In the genomic region with DNA sequence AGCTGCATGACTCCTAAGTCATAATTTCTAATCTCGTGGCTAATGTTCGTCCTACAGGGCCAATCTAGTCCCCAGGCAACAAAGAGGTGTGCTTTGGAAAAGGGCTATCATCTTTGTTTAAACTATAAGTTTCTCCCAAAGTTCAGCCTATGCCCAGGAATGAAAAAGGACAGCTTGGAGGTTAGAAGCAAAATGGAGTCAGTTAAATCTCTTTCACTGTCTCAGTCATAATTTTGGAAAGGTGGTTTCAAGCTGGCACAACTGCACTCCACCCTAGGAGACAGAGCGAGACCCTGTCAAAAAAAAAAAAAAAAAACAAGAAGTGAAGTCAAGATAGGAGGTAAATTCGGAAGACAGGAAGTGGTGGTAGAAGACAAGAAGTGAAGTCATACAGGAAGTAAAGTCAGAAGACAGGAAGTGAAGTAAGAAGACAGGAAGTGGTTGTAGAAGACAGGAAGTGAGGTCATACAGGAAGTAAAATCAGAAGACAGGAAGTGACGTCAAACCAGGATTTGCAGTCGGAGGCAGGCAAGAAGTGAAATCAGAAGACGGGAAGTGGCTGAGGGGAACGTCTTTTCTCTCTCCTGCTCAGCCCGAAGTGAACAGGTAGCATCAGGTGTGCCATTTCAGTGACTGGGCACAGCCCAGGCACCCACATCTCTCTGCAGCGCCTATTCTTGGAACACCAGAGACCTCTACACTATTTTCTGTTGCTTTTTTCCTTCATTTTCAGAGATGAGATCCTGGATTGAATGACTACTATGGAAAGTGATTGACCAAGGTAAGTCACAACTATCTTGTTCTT, we compare ENCODE assay signal across 8 cellular contexts. TPM values are rescaled to one million over a fixed set of nuclear protein-coding genes. Genes with fewer than 3 reads are reported as not detected.
DNase-seq lines count a peak whose midpoint lies in the region; ATAC-seq and TF ChIP-seq lines count a peak whose summit lies in the region.

No MANE protein-coding gene starts in this region.

- H3K9me3 ChIP-seq in effector memory CD4-positive, alpha-beta T cell (ENCODE audit: control insufficient read depth, low read length) = no peaks in the 10 kb centered on the region
- peaks cover 5 to 24% (median 8%) of the 10 kb centered on the region in 5 donors for H3K9me3 ChIP-seq in subcutaneous abdominal adipose tissue (ENCODE audit: control insufficient read depth in 5 of 5, low read length in 5 of 5)

- peak; percentile 96 to 99 for ATAC-seq in natural killer cell treated with Interleukin-12 subunit alpha and Interleukin-12 subunit beta and Interleukin-15 and Interleukin-18, amount 100 ng/mL, for 72 hours

- H3K4me1 ChIP-seq in effector memory CD4-positive, alpha-beta T cell (ENCODE audit: control insufficient read depth, insufficient read depth, low read length, poor library complexity, severe bottlenecking) = no peaks in the 10 kb centered on the region
- H3K4me1 ChIP-seq in subcutaneous abdominal adipose tissue (ENCODE audit: control insufficient read depth in 5 of 5, insufficient read depth in 5 of 5, low read length in 5 of 5) = peaks cover 0 to 8% (median 5%) of the 10 kb centered on the region in 5 donors

- peaks cover 4% of the 10 kb centered on the region for H3K9me3 Mint-ChIP-seq in Calu3 (ENCODE audit: low read depth, unreplicated experiment)
- peaks cover 8% of the 10 kb centered on the region for H3K9me3 Mint-ChIP-seq in natural killer cell treated with Interleukin-12 subunit alpha and Interleukin-12 subunit beta and Interleukin-15 and Interleukin-18, amount 100 ng/mL, for 72 hours

- POLR2A ChIA-PET in HEK293T (lab: Yijun Ruan, JAX) = no interaction called here

- peak overlapping the region; percentile 60 for H3K4me3 Mint-ChIP-seq in Calu3 (ENCODE audit: low read depth, unreplicated experiment)
- H3K4me3 Mint-ChIP-seq in natural killer cell treated with Interleukin-12 subunit alpha and Interleukin-12 subunit beta and Interleukin-15 and Interleukin-18, amount 100 ng/mL, for 72 hours = peak overlapping the region; percentile 91

- no peak overlapping the region for H3K9ac ChIP-seq in subcutaneous abdominal adipose tissue (ENCODE audit: low read length in 5 of 5)

- no peaks in the 10 kb centered on the region for H3K27me3 ChIP-seq in effector memory CD4-positive, alpha-beta T cell (replicated peaks; ENCODE audit: control insufficient read depth, insufficient read depth, low read length, poor library complexity, severe bottlenecking)
- peaks cover 0 to 9% (median 3%) of the 10 kb centered on the region in 5 donors for H3K27me3 ChIP-seq in subcutaneous abdominal adipose tissue (ENCODE audit: control insufficient read depth in 5 of 5, insufficient read depth in 4 of 5, low read length in 5 of 5)

- H3K36me3 ChIP-seq in effector memory CD4-positive, alpha-beta T cell (ENCODE audit: control insufficient read depth, insufficient read depth, low read length) = no peaks in the 10 kb centered on the region
- no peaks in the 10 kb centered on the region for H3K36me3 ChIP-seq in subcutaneous abdominal adipose tissue (ENCODE audit: control insufficient read depth in 5 of 5, insufficient read depth in 5 of 5, low read length in 5 of 5)

- intact Hi-C loops in Calu3 (cut with micrococcal nuclease; ENCODE audit: unreplicated experiment) = no loop called here

- H3K27ac Mint-ChIP-seq in Calu3 (ENCODE audit: unreplicated experiment) = peak overlapping the region; percentile 96
- peak overlapping the region; percentile 86 to 87 for H3K27ac Mint-ChIP-seq in natural killer cell treated with Interleukin-12 subunit alpha and Interleukin-12 subunit beta and Interleukin-15 and Interleukin-18, amount 100 ng/mL, for 72 hours

- CTCF ChIA-PET in Calu3 (lab: Charles Lee) = interaction anchor here (0.6 to 0.7 kb wide), 3 partner anchors 79 to 1303 kb away, joined by 3 to 6 read pairs (median 4); no protein-coding TSS in a partner anchor
- CTCF ChIA-PET in HEK293T (lab: Yijun Ruan, JAX) = no interaction called here

- DNase-seq in Calu3 = peak; percentile 69
- DNase-seq in HEK293T (ENCODE audit: extremely low spot score) = peak; percentile 52
- peak; percentile 47 to 82 for DNase-seq in NCI-H524 (lab: John Stamatoyannopoulos, UW)
- DNase-seq in activated CD4-positive, alpha-beta T cell treated with anti-CD3 and anti-CD28 coated beads, Interleukin-2, amount 50 U/mL, for 24 hours (ENCODE audit: low read depth in 1 of 2, low spot score in 1 of 2) = peak; percentile 1 to 59
- DNase-seq in effector memory CD4-positive, alpha-beta T cell = peak; percentile 25 to 48 (median 45)
- peak; percentile 82 for DNase-seq in natural killer cell treated with Interleukin-12 subunit alpha and Interleukin-12 subunit beta and Interleukin-15 and Interleukin-18, amount 100 ng/mL, for 72 hours (ENCODE audit: low spot score)
- no peak for DNase-seq in NCI-H510A treated with DMSO at 0.1 percent for 48 hours (lab: John Stamatoyannopoulos, UW)

- H3K27ac ChIP-seq in effector memory CD4-positive, alpha-beta T cell (ENCODE audit: insufficient read depth, low read length, poor library complexity, severe bottlenecking) = peak overlapping the region; percentile 55
- no peak overlapping the region for H3K27ac ChIP-seq in subcutaneous abdominal adipose tissue (ENCODE audit: low read depth, low read length)

- TF ChIP-seq CTCF in Calu3 (IDR thresholded peaks at IDR 0.05; ENCODE audit: unreplicated experiment) = no peak

- H3K27me3 Mint-ChIP-seq in Calu3 (ENCODE audit: unreplicated experiment) = peaks cover 13% of the 10 kb centered on the region
- no peaks in the 10 kb centered on the region for H3K27me3 Mint-ChIP-seq in natural killer cell treated with Interleukin-12 subunit alpha and Interleukin-12 subunit beta and Interleukin-15 and Interleukin-18, amount 100 ng/mL, for 72 hours

- H3K36me3 Mint-ChIP-seq in Calu3 (ENCODE audit: insufficient read depth, unreplicated experiment) = peaks cover 44% of the 10 kb centered on the region
- peaks cover 58% of the 10 kb centered on the region for H3K36me3 Mint-ChIP-seq in natural killer cell treated with Interleukin-12 subunit alpha and Interleukin-12 subunit beta and Interleukin-15 and Interleukin-18, amount 100 ng/mL, for 72 hours

- H3K4me1 Mint-ChIP-seq in Calu3 (ENCODE audit: low read depth, unreplicated experiment) = peaks cover 37% of the 10 kb centered on the region
- H3K4me1 Mint-ChIP-seq in natural killer cell treated with Interleukin-12 subunit alpha and Interleukin-12 subunit beta and Interleukin-15 and Interleukin-18, amount 100 ng/mL, for 72 hours (ENCODE audit: low read depth in 2 of 2) = peaks cover 50 to 54% of the 10 kb centered on the region in 2 donors

- peak overlapping the region; percentile 47 for H3K4me3 ChIP-seq in effector memory CD4-positive, alpha-beta T cell (ENCODE audit: insufficient read depth, low read depth, low read length, poor library complexity, severe bottlenecking)
- H3K4me3 ChIP-seq in subcutaneous abdominal adipose tissue (ENCODE audit: low read depth in 1 of 5, low read length in 5 of 5) = peak overlapping the region; percentile 51 to 77 (median 65)

- TSS peak; percentile 99 for BruUV-seq in Calu3 (replicated peaks; lab: Mats Ljungman, UMichigan)

TF ChIP-seq in HEK293T, 16 proteins besides CTCF, POLR2A, EP300 and RAD21:
- TF ChIP-seq ZNF384 (IDR thresholded peaks at IDR 0.05) (no peak), CTBP1 (IDR thresholded peaks at IDR 0.05; ENCODE audit: borderline replicate concordance) (0 out of 2 replicates have a peak, but pooled peaks have one; percentile 16), L3MBTL2 (conservative IDR thresholded peaks at IDR 0.05) (no peak), HDGF (IDR thresholded peaks at IDR 0.05; ENCODE audit: borderline replicate concordance) (no peak), NFRKB (IDR thresholded peaks at IDR 0.05) (no peak), ELF4 (IDR thresholded peaks at IDR 0.05) (peak; percentile 60), SUZ12 (IDR thresholded peaks at IDR 0.05) (no peak), FOXM1 (IDR thresholded peaks at IDR 0.05; ENCODE audit: borderline replicate concordance) (no peak), BHLHE40 (IDR thresholded peaks at IDR 0.05; ENCODE audit: borderline replicate concordance) (no peak), SP1 (IDR thresholded peaks at IDR 0.05) (no peak), FOXA1 (IDR thresholded peaks at IDR 0.05) (no peak), LEF1 (IDR thresholded peaks at IDR 0.05; ENCODE audit: borderline replicate concordance) (no peak), TARDBP (IDR thresholded peaks at IDR 0.05) (no peak), FOXK2 (IDR thresholded peaks at IDR 0.05) (no peak)
- TF ChIP-seq, protein P1, sequence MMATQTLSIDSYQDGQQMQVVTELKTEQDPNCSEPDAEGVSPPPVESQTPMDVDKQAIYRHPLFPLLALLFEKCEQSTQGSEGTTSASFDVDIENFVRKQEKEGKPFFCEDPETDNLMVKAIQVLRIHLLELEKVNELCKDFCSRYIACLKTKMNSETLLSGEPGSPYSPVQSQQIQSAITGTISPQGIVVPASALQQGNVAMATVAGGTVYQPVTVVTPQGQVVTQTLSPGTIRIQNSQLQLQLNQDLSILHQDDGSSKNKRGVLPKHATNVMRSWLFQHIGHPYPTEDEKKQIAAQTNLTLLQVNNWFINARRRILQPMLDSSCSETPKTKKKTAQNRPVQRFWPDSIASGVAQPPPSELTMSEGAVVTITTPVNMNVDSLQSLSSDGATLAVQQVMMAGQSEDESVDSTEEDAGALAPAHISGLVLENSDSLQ (IDR thresholded peaks at IDR 0.05) = peak; percentile 30; the same call in 1 of the 2 replicates

RNA-seq across cellular contexts. Expression of a gene that starts 32.2 kb away (rescaled TPM):
- 1.3 and 1.9 TPM in 2 replicates for total RNA-seq in Calu3 (2022)
- under 1 TPM in 1 of 2 donors, not detected in 1; 0.22 TPM for total RNA-seq in natural killer cell treated with Interleukin-12 subunit alpha and Interleukin-12 subunit beta and Interleukin-15 and Interleukin-18, amount 100 ng/mL, for 72 hours

RNA-seq across cellular contexts. Expression of a gene that starts 39.7 kb away (rescaled TPM):
- total RNA-seq in Calu3 (2022) = 100 and 111 TPM in 2 replicates
- total RNA-seq in natural killer cell treated with Interleukin-12 subunit alpha and Interleukin-12 subunit beta and Interleukin-15 and Interleukin-18, amount 100 ng/mL, for 72 hours = 100 to 1,000 TPM in 1 of 2 donors, 10 to 100 TPM in 1; 50.3 to 154 TPM

RNA-seq across cellular contexts. Expression of a gene that starts 57.1 kb away (rescaled TPM):
- 50.1 and 54.5 TPM in 2 replicates for total RNA-seq in Calu3 (2022)
- total RNA-seq in natural killer cell treated with Interleukin-12 subunit alpha and Interleukin-12 subunit beta and Interleukin-15 and Interleukin-18, amount 100 ng/mL, for 72 hours = 10 to 100 TPM; 13.4 to 31.0 TPM

RNA-seq across cellular contexts. Expression of a gene that starts 58.6 kb away (rescaled TPM):
- not detected in 2 replicates for total RNA-seq in Calu3 (2022)
- total RNA-seq in natural killer cell treated with Interleukin-12 subunit alpha and Interleukin-12 subunit beta and Interleukin-15 and Interleukin-18, amount 100 ng/mL, for 72 hours = 1 to 10 TPM; 1.1 to 1.2 TPM
